In genomic region chr22:20405931-20406685, GRCh38 we compare ENCODE assay signal across 22 cellular contexts.
"Had no signal": no experiment of that assay in that cellular context is flagged by ENCODE, and none has a peak within 500 bp of the region (broad histone marks: within the 10 kb centered on the region; RNA-seq: fewer than 3 reads in every experiment).

No MANE protein-coding gene starts in this region.

- DNase-seq: activated CD4-positive, alpha-beta T cell treated with anti-CD3 and anti-CD28 coated beads, Interleukin-2, amount 50 U/mL, for 4 hours; activated CD4-positive, CD25-positive, alpha-beta regulatory T cell treated with anti-CD3 and anti-CD28 coated beads, Interleukin-2, amount 50 U/mL, for 72 hours; activated gamma-delta T cell treated with Interleukin-2 at 50 U/mL for 16 hours; activated T-cell treated with anti-CD3 and anti-CD28 coated beads for 4 hours; central memory CD4-positive, alpha-beta T cell; erythroblast; foreskin melanocyte; glutamatergic neuron; hippocampal formation; left ventricle myocardium superior; mesendoderm; stimulated activated CD4-positive, alpha-beta T cell treated with anti-CD3 and anti-CD28 coated beads, Interleukin-12 subunit alpha, Interleukin-12 subunit beta, amount 100 ng/mL, for 4 hours; stimulated activated CD4-positive, alpha-beta T cell treated with anti-CD3 and anti-CD28 coated beads, Interleukin-1b, Interleukin-23, amount 100 ng/mL, for 48 hours; stimulated activated naive CD8-positive, alpha-beta T cell treated with anti-CD3 and anti-CD28 coated beads, Interleukin-15, Interleukin-2, amounts not matched to agents 100 U/mL and 50 U/mL, for 24 hours; substantia nigra; T-helper 2 cell had no signal

- H3K4me1 ChIP-seq: tibial nerve had no signal

- H3K27ac ChIP-seq: tibial nerve, VCaP had no signal

- H3K27me3 ChIP-seq: tibial nerve had no signal

- H3K4me3 ChIP-seq: tibial nerve had no signal

- H3K9me3 ChIP-seq: tibial nerve had no signal

- FAIRE-seq: colon, endometrium, islet of Langerhans had no signal

- ATAC-seq: left ventricle myocardium superior; natural killer cell treated with Interleukin-12 subunit alpha and Interleukin-12 subunit beta and Interleukin-15 and Interleukin-18, amount 100 ng/mL, for 72 hours; stimulated activated naive CD8-positive, alpha-beta T cell treated with anti-CD3 and anti-CD28 coated beads, Interleukin-15, Interleukin-2, amounts not matched to agents 100 U/mL and 50 U/mL, for 24 hours had no signal
